ENCODE assay signal across 8 cellular contexts in genomic region chr16:53022374-53022773, GRCh38. TPM values are rescaled to one million over a fixed set of nuclear protein-coding genes. Genes with fewer than 3 reads are reported as not detected.
DNase-seq lines count a peak whose midpoint lies in the region; ATAC-seq and TF ChIP-seq lines count a peak whose summit lies in the region.

No MANE protein-coding gene starts in this region.

- RAD21 ChIA-PET in HCT116 (lab: Charles Lee; ENCODE audit: low non-redundant PET in 1 of 2, low total read pairs in 2 of 2, uncharacterized antibody in 2 of 2, unreplicated experiment in 2 of 2) = interaction anchor here in 1 of 2 experiments (0.6 to 2.2 kb wide), 2 partner anchors 325 to 831 kb away, joined by 4 to 5 read pairs; no protein-coding TSS in a partner anchor

- H3K4me1 ChIP-seq in HCT116 (ENCODE audit: control insufficient read depth in 1 of 2, insufficient read depth in 2 of 2, low read length in 2 of 2) = no peaks in the 10 kb centered on the region

- no peaks in the 10 kb centered on the region for H3K27me3 ChIP-seq in HCT116 (ENCODE audit: insufficient read depth, low read length)

- intact Hi-C loops in HCT116 (cut with micrococcal nuclease) (loop anchor here (1.0 kb wide), 2 partner anchors 110 to 831 kb away; no protein-coding TSS in a partner anchor), MCF 10A (cut with micrococcal nuclease) (loop anchor here (1.0 to 10.0 kb wide), 7 partner anchors 30 to 1204 kb away; partner anchors contain the start of gene CHD9NB)

- no peak overlapping the region for H3K4me3 Mint-ChIP-seq in MCF 10A (ENCODE audit: unreplicated experiment)

- no peaks in the 10 kb centered on the region for H3K9me3 ChIP-seq in HCT116 (ENCODE audit: control insufficient read depth in 1 of 2, insufficient read depth in 1 of 2, low read depth in 1 of 2, low read length in 2 of 2)

- no peaks in the 10 kb centered on the region for H3K9me3 Mint-ChIP-seq in MCF 10A (ENCODE audit: unreplicated experiment)

- TF ChIP-seq RAD21 in HCT116 (IDR thresholded peaks at IDR 0.05; ENCODE audit: low read depth) = peak; percentile 79

- no peak overlapping the region for H3K9ac ChIP-seq in HCT116 (ENCODE audit: low read length)

- no peaks in the 10 kb centered on the region for H3K36me3 ChIP-seq in HCT116 (ENCODE audit: control insufficient read depth in 1 of 2, insufficient read depth in 2 of 2, low read length in 2 of 2)

- DNase-seq in DMS153 treated with DMSO at 0.1 percent for 48 hours (lab: John Stamatoyannopoulos, UW; ENCODE audit: unreplicated experiment) (peak; percentile 6), HCT116 (ENCODE audit: low read depth, low spot score) (peak; percentile 41), NCI-H446 treated with DMSO at 0.1 percent for 48 hours (lab: John Stamatoyannopoulos, UW) (peak; percentile 20), MCF 10A (ENCODE audit: unreplicated experiment) (peak; percentile 65), kidney tubule cell (ENCODE audit: low spot score) (peak; percentile 53)

- no peak overlapping the region for H3K27ac ChIP-seq in HCT116 (ENCODE audit: low read depth, low read length)

- H3K4me1 Mint-ChIP-seq in MCF 10A (ENCODE audit: insufficient read depth, unreplicated experiment) = peaks cover 7% of the 10 kb centered on the region

- CTCF ChIA-PET in HCT116 (lab: Charles Lee) (interaction anchor here (0.7 to 2.4 kb wide), 5 partner anchors 45 to 831 kb away, joined by 3 to 9 read pairs (median 3); no protein-coding TSS in a partner anchor), MCF 10A (lab: Yijun Ruan, JAX) (interaction anchor here (0.6 to 4.4 kb wide), 50 partner anchors 8 to 1200 kb away, joined by 3 to 54 read pairs (median 3); partner anchors contain the start of gene CHD9NB)

- peaks cover 5% of the 10 kb centered on the region for H3K36me3 Mint-ChIP-seq in MCF 10A (ENCODE audit: insufficient read depth, unreplicated experiment)

- H3K4me2 ChIP-seq in HCT116 (ENCODE audit: low read length) = no peak overlapping the region

- H4K20me1 ChIP-seq in HCT116 (ENCODE audit: insufficient read depth) = no peaks in the 10 kb centered on the region

- ATAC-seq in HCT116 (peak; percentile 97), HG03097 (IDR thresholded peaks at IDR 0.05; ENCODE audit: low FRiP score, unreplicated experiment) (no peak), HG02763 (IDR thresholded peaks at IDR 0.05; ENCODE audit: unreplicated experiment) (no peak), GM21576 (IDR thresholded peaks at IDR 0.05; ENCODE audit: unreplicated experiment) (no peak)

- H3K4me3 ChIP-seq in HCT116 (replicated peaks in 1 of 2; ENCODE audit: low read depth in 1 of 2, low read length in 2 of 2) = no peak overlapping the region

- no peak overlapping the region for H2AFZ ChIP-seq in HCT116 (ENCODE audit: low read depth, low read length, poor library complexity, severe bottlenecking)

- H3K27me3 Mint-ChIP-seq in MCF 10A (ENCODE audit: insufficient read depth, unreplicated experiment) = no peaks in the 10 kb centered on the region

- POLR2A ChIA-PET in HCT116 (lab: Charles Lee) = no interaction called here
- POLR2A ChIA-PET in MCF 10A (lab: Yijun Ruan, JAX) = interaction anchor here (0.6 to 2.1 kb wide), 2 partner anchors 23 to 46 kb away, joined by 3 to 5 read pairs; no protein-coding TSS in a partner anchor

- H3K27ac Mint-ChIP-seq in MCF 10A (ENCODE audit: low read depth, unreplicated experiment) = no peak overlapping the region

- H3K79me2 ChIP-seq in HCT116 (ENCODE audit: insufficient read depth, low read length) = no peaks in the 10 kb centered on the region

- H3K9me2 ChIP-seq in HCT116 (ENCODE audit: insufficient read depth) = no peaks in the 10 kb centered on the region

- TF ChIP-seq CTCF in HCT116 (IDR thresholded peaks at IDR 0.05 in 2 of 3, conservative IDR thresholded peaks at IDR 0.05 in 1 of 3; ENCODE audit: borderline replicate concordance in 1 of 3, insufficient read depth in 1 of 3, low read depth in 2 of 3, low read length in 2 of 3) (peak; percentile 45 to 68 (median 47); a peak in 4 of 6 replicates), MCF 10A (IDR thresholded peaks at IDR 0.05; ENCODE audit: unreplicated experiment) (peak; percentile 74)

- TF ChIP-seq POLR2A in HCT116 (IDR thresholded peaks at IDR 0.05; ENCODE audit: borderline replicate concordance, extremely low read depth, insufficient read depth, insufficient read length) = no peak

- no TSS peak for BruUV-seq in HCT116 (replicated peaks; lab: Mats Ljungman, UMichigan)
- no TSS peak for BruUV-seq in MCF 10A (replicated peaks; lab: Mats Ljungman, UMichigan)

TF ChIP-seq in HCT116, 20 proteins besides CTCF, POLR2A, EP300 and RAD21:
- no peak for TF ChIP-seq FOSL1 (IDR thresholded peaks at IDR 0.05; ENCODE audit: low read depth)
- TF ChIP-seq ELF1 (IDR thresholded peaks at IDR 0.05; ENCODE audit: borderline replicate concordance, low read depth) = no peak
- TF ChIP-seq POLR2AphosphoS5 (IDR thresholded peaks at IDR 0.05; ENCODE audit: low read depth, low read length) = no peak

RNA-seq across cellular contexts. Expression of gene CHD9NB, which starts 30.3 kb away (rescaled TPM):
- total RNA-seq in HCT116 (2021; ENCODE audit: unreplicated experiment) (1.2 TPM), MCF 10A (2022) (2.4 and 2.9 TPM in 2 replicates)
- polyA plus RNA-seq in HCT116 (2012) = 0.85 and 1.3 TPM in 2 replicates

RNA-seq across cellular contexts. Expression of gene CHD9, which starts 32.4 kb away (rescaled TPM):
- total RNA-seq in HCT116 (2021; ENCODE audit: unreplicated experiment) (18.9 TPM), MCF 10A (2022) (62.8 and 62.9 TPM in 2 replicates)
- polyA plus RNA-seq in HCT116 (2012) = 2.8 and 3.2 TPM in 2 replicates

Comparison
In these comparisons a context has a peak if more than half of its experiments do, and no peak if none do; other contexts are left out.
1. DNase-seq: peak in every context shown above with its lines; median percentile 65 in MCF 10A; 53 in kidney tubule cell; 41 in HCT116; 20 in NCI-H446 treated with DMSO at 0.1 percent for 48 hours; 6 in DMS153 treated with DMSO at 0.1 percent for 48 hours.